In genomic region chr19:49877879-49878743, GRCh38 we compare ENCODE assay signal across 9 cellular contexts. TPM values are rescaled to one million over a fixed set of nuclear protein-coding genes. Genes with fewer than 3 reads are reported as not detected.
DNase-seq lines count a peak whose midpoint lies in the region; ATAC-seq and TF ChIP-seq lines count a peak whose summit lies in the region.
"Had no signal": no experiment of that assay in that cellular context is flagged by ENCODE, and none has a peak within 500 bp of the region (broad histone marks: within the 10 kb centered on the region; RNA-seq: fewer than 3 reads in every experiment).

No MANE protein-coding gene starts in this region.

- H3K9me3 ChIP-seq in effector memory CD4-positive, alpha-beta T cell (ENCODE audit: control insufficient read depth, low read length): no peaks in the 10 kb centered on the region

- peaks cover 37% of the 10 kb centered on the region for H3K36me3 ChIP-seq in effector memory CD4-positive, alpha-beta T cell (ENCODE audit: control insufficient read depth, insufficient read depth, low read length)

- H3K4me1 ChIP-seq in effector memory CD4-positive, alpha-beta T cell (ENCODE audit: control insufficient read depth, insufficient read depth, low read length, poor library complexity, severe bottlenecking): peaks cover 11% of the 10 kb centered on the region

- POLR2A ChIA-PET in activated CD8-positive, alpha-beta T cell treated with anti-CD3 and anti-CD28 coated beads for 36 hours (lab: Charles Lee): interaction anchor here (1.2 to 2.0 kb wide), 8 partner anchors 9 to 202 kb away, joined by 3 to 10 read pairs (median 6); partner anchors contain the start of genes ATF5, FUZ, IL4I1 and NUP62

- H3K4me3 Mint-ChIP-seq in activated CD8-positive, alpha-beta T cell treated with anti-CD3 and anti-CD28 coated beads for 36 hours: no peak overlapping the region
- no peak overlapping the region for H3K4me3 Mint-ChIP-seq in memory B cell
- H3K4me3 Mint-ChIP-seq: stimulated activated naive CD8-positive, alpha-beta T cell treated with anti-CD3 and anti-CD28 coated beads, Interleukin-15, Interleukin-2, amounts not matched to agents 100 ng/mL and 50 ng/mL, for 24 hours had no signal

- no peak for TF ChIP-seq CTCF in activated CD8-positive, alpha-beta T cell treated with anti-CD3 and anti-CD28 coated beads for 36 hours (IDR thresholded peaks at IDR 0.05)

- intact Hi-C loops in activated CD8-positive, alpha-beta T cell treated with anti-CD3 and anti-CD28 coated beads for 36 hours (cut with micrococcal nuclease): loop anchor here (10.0 kb wide), 1 partner anchor 47 kb away; the partner anchor contains the start of genes ATF5 and NUP62

- DNase-seq in CMK (ENCODE audit: low read depth) (peak; percentile 95), NCI-H82 (lab: John Stamatoyannopoulos, UW) (peak; percentile 98), memory B cell (ENCODE audit: low spot score in 2 of 2) (peak in 1 of 2 donors; percentile 97)
- peak; percentile 99 for DNase-seq in activated CD8-positive, alpha-beta T cell treated with anti-CD3 and anti-CD28 coated beads for 36 hours
- DNase-seq in effector memory CD4-positive, alpha-beta T cell: peak; percentile 97 to 98 (median 98)
- DNase-seq in stimulated activated CD8-positive, alpha-beta memory T cell treated with anti-CD3 and anti-CD28 coated beads, Interleukin-12 subunit alpha, Interleukin-12 subunit beta, amount 100 ng/mL, for 24 hours (ENCODE audit: extremely low read depth): peak; percentile 98

- peaks cover 16% of the 10 kb centered on the region for H3K4me1 Mint-ChIP-seq in activated CD8-positive, alpha-beta T cell treated with anti-CD3 and anti-CD28 coated beads for 36 hours (ENCODE audit: low read depth)
- H3K4me1 Mint-ChIP-seq in memory B cell: peaks cover 18% of the 10 kb centered on the region

- peak overlapping the region; percentile 62 for H3K4me3 ChIP-seq in effector memory CD4-positive, alpha-beta T cell (ENCODE audit: insufficient read depth, low read depth, low read length, poor library complexity, severe bottlenecking)

- peak overlapping the region; percentile 98 for H3K27ac ChIP-seq in effector memory CD4-positive, alpha-beta T cell (ENCODE audit: insufficient read depth, low read length, poor library complexity, severe bottlenecking)

- H3K27me3 Mint-ChIP-seq in activated CD8-positive, alpha-beta T cell treated with anti-CD3 and anti-CD28 coated beads for 36 hours: no peaks in the 10 kb centered on the region
- H3K27me3 Mint-ChIP-seq in memory B cell: no peaks in the 10 kb centered on the region
- H3K27me3 Mint-ChIP-seq: stimulated activated naive CD8-positive, alpha-beta T cell treated with anti-CD3 and anti-CD28 coated beads, Interleukin-15, Interleukin-2, amounts not matched to agents 100 ng/mL and 50 ng/mL, for 24 hours had no signal

- H3K27me3 ChIP-seq in effector memory CD4-positive, alpha-beta T cell (replicated peaks; ENCODE audit: control insufficient read depth, insufficient read depth, low read length, poor library complexity, severe bottlenecking): no peaks in the 10 kb centered on the region

- H3K36me3 Mint-ChIP-seq in activated CD8-positive, alpha-beta T cell treated with anti-CD3 and anti-CD28 coated beads for 36 hours (ENCODE audit: low read depth): peaks cover 26% of the 10 kb centered on the region
- peaks cover 13% of the 10 kb centered on the region for H3K36me3 Mint-ChIP-seq in memory B cell

- H3K9me3 Mint-ChIP-seq in activated CD8-positive, alpha-beta T cell treated with anti-CD3 and anti-CD28 coated beads for 36 hours: no peaks in the 10 kb centered on the region
- no peaks in the 10 kb centered on the region for H3K9me3 Mint-ChIP-seq in memory B cell
- H3K9me3 Mint-ChIP-seq: stimulated activated naive CD8-positive, alpha-beta T cell treated with anti-CD3 and anti-CD28 coated beads, Interleukin-15, Interleukin-2, amounts not matched to agents 100 ng/mL and 50 ng/mL, for 24 hours had no signal

- H3K27ac Mint-ChIP-seq in activated CD8-positive, alpha-beta T cell treated with anti-CD3 and anti-CD28 coated beads for 36 hours: no peak overlapping the region
- H3K27ac Mint-ChIP-seq in memory B cell: no peak overlapping the region
- H3K27ac Mint-ChIP-seq: stimulated activated naive CD8-positive, alpha-beta T cell treated with anti-CD3 and anti-CD28 coated beads, Interleukin-15, Interleukin-2, amounts not matched to agents 100 ng/mL and 50 ng/mL, for 24 hours had no signal

- CTCF ChIA-PET in activated CD8-positive, alpha-beta T cell treated with anti-CD3 and anti-CD28 coated beads for 36 hours (lab: Charles Lee): interaction anchor here (1.2 kb wide), 1 partner anchor 11 kb away, joined by 4 read pairs; no protein-coding TSS in a partner anchor

- peak; percentile 41 for ATAC-seq in GM19455 (IDR thresholded peaks at IDR 0.05; ENCODE audit: unreplicated experiment)
- peak; percentile 43 for ATAC-seq in HG03571 (IDR thresholded peaks at IDR 0.05; ENCODE audit: unreplicated experiment)
- ATAC-seq in activated CD8-positive, alpha-beta T cell treated with anti-CD3 and anti-CD28 coated beads for 36 hours: peak; percentile 79
- ATAC-seq in memory B cell (ENCODE audit: low read depth): peak; percentile 58

RNA-seq across cellular contexts. Expression of gene TBC1D17, which starts 0.6 kb away (rescaled TPM):
- total RNA-seq in activated CD8-positive, alpha-beta T cell treated with anti-CD3 and anti-CD28 coated beads for 36 hours: 10 to 100 TPM; 26.6 to 26.8 TPM

RNA-seq across cellular contexts. Expression of gene AKT1S1, which starts 1.0 kb away (rescaled TPM):
- 10 to 100 TPM; 17.5 to 19.5 TPM for total RNA-seq in activated CD8-positive, alpha-beta T cell treated with anti-CD3 and anti-CD28 coated beads for 36 hours

RNA-seq across cellular contexts. Expression of gene PNKP, which starts 10.7 kb away (rescaled TPM):
- total RNA-seq in activated CD8-positive, alpha-beta T cell treated with anti-CD3 and anti-CD28 coated beads for 36 hours: 10 to 100 TPM; 58.8 to 65.9 TPM

RNA-seq across cellular contexts. Expression of gene IL4I1, which starts 18.6 kb away (rescaled TPM):
- 10 to 100 TPM; 16.1 to 16.2 TPM for total RNA-seq in activated CD8-positive, alpha-beta T cell treated with anti-CD3 and anti-CD28 coated beads for 36 hours

RNA-seq across cellular contexts. Expression of gene PTOV1, which starts 27.2 kb away (rescaled TPM):
- total RNA-seq in activated CD8-positive, alpha-beta T cell treated with anti-CD3 and anti-CD28 coated beads for 36 hours: 10 to 100 TPM; 87.4 to 88.5 TPM
